In genomic region chr17:61408151-61409041, GRCh38 we compare ENCODE assay signal across 9 cellular contexts. TPM values are rescaled to one million over a fixed set of nuclear protein-coding genes. Genes with fewer than 3 reads are reported as not detected.
DNase-seq lines count a peak whose midpoint lies in the region; FAIRE-seq and TF ChIP-seq lines count a peak whose summit lies in the region.
"Had no signal": no experiment of that assay in that cellular context is flagged by ENCODE, and none has a peak within 500 bp of the region (broad histone marks: within the 10 kb centered on the region; RNA-seq: fewer than 3 reads in every experiment).

No MANE protein-coding gene starts in this region.

- peaks cover 32% of the 10 kb centered on the region for H3K4me1 Mint-ChIP-seq in activated naive CD4-positive, alpha-beta T cell treated with anti-CD3 and anti-CD28 coated beads for 36 hours (ENCODE audit: low read depth)
- H3K4me1 Mint-ChIP-seq in mesothelial cell of epicardium: peaks cover 54% of the 10 kb centered on the region

- no peaks in the 10 kb centered on the region for H3K36me3 Mint-ChIP-seq in activated naive CD4-positive, alpha-beta T cell treated with anti-CD3 and anti-CD28 coated beads for 36 hours (ENCODE audit: low read depth)
- H3K36me3 Mint-ChIP-seq in mesothelial cell of epicardium: peaks cover 25% of the 10 kb centered on the region

- peak overlapping the region; percentile 61 for H3K4me3 Mint-ChIP-seq in activated naive CD4-positive, alpha-beta T cell treated with anti-CD3 and anti-CD28 coated beads for 36 hours
- H3K4me3 Mint-ChIP-seq in mesothelial cell of epicardium: peak overlapping the region; percentile 68

- no peak overlapping the region for H3K27ac Mint-ChIP-seq in activated naive CD4-positive, alpha-beta T cell treated with anti-CD3 and anti-CD28 coated beads for 36 hours
- H3K27ac Mint-ChIP-seq in mesothelial cell of epicardium: peak overlapping the region; percentile 96

- no peaks in the 10 kb centered on the region for H3K9me3 Mint-ChIP-seq in activated naive CD4-positive, alpha-beta T cell treated with anti-CD3 and anti-CD28 coated beads for 36 hours
- no peaks in the 10 kb centered on the region for H3K9me3 Mint-ChIP-seq in mesothelial cell of epicardium

- no peaks in the 10 kb centered on the region for H3K9me3 ChIP-seq in HAP-1

- no peak for TF ChIP-seq CTCF in mesothelial cell of epicardium (IDR thresholded peaks at IDR 0.05; ENCODE audit: unreplicated experiment)

- in situ Hi-C loops in HAP-1 (cut with MboI; ENCODE audit: low sequenced_read_pairs): no loop called here

- CTCF ChIA-PET in activated naive CD4-positive, alpha-beta T cell treated with anti-CD3 and anti-CD28 coated beads for 36 hours (lab: Charles Lee): interaction anchor here (0.6 to 1.2 kb wide), 4 partner anchors 11 to 50 kb away, joined by 3 to 6 read pairs (median 3); no protein-coding TSS in a partner anchor

- H3K4me3 ChIP-seq in HAP-1: no peak overlapping the region

- peaks cover 59% of the 10 kb centered on the region for H3K27me3 Mint-ChIP-seq in activated naive CD4-positive, alpha-beta T cell treated with anti-CD3 and anti-CD28 coated beads for 36 hours (ENCODE audit: low read depth)
- peaks cover 3% of the 10 kb centered on the region for H3K27me3 Mint-ChIP-seq in mesothelial cell of epicardium (ENCODE audit: low read depth)

- H3K36me3 ChIP-seq in HAP-1 (replicated peaks): no peaks in the 10 kb centered on the region; the same call in 1 of the 2 replicates

- no peak for DNase-seq in activated naive CD4-positive, alpha-beta T cell treated with anti-CD3 and anti-CD28 coated beads for 36 hours
- DNase-seq in activated naive CD4-positive, alpha-beta T cell treated with anti-CD3 and anti-CD28 coated beads, Interleukin-2, amount 50 U/mL, for 16 hours: no peak
- peak; percentile 16 for DNase-seq in astrocyte of the hippocampus (ENCODE audit: low read depth, low spot score)
- no peak for DNase-seq in mesothelial cell of epicardium (ENCODE audit: low spot score in 2 of 2, unreplicated experiment in 2 of 2)
- no peak for DNase-seq in urothelium cell line (ENCODE audit: low spot score)
- DNase-seq in NCI-H446 (lab: John Stamatoyannopoulos, UW): no peak
- no peak for DNase-seq in HAP-1 (ENCODE audit: low spot score in 2 of 2)
- DNase-seq in activated gamma-delta T cell (lab: John Stamatoyannopoulos, UW): no peak

- peaks cover 15% of the 10 kb centered on the region for H3K4me1 ChIP-seq in HAP-1

- FAIRE-seq in urothelium cell line (lab: Jason Lieb, UNC): peak; percentile 94

- intact Hi-C loops in activated naive CD4-positive, alpha-beta T cell treated with anti-CD3 and anti-CD28 coated beads for 36 hours (cut with micrococcal nuclease): loop anchor here (1.0 kb wide), 1 partner anchor 688 kb away; no protein-coding TSS in a partner anchor

- H3K27me3 ChIP-seq in HAP-1 (ENCODE audit: low read depth): no peaks in the 10 kb centered on the region

RNA-seq across cellular contexts. Expression of gene TBX2, which starts 8.8 kb away (rescaled TPM):
- total RNA-seq in activated naive CD4-positive, alpha-beta T cell treated with anti-CD3 and anti-CD28 coated beads for 36 hours: not detected
- total RNA-seq in mesothelial cell of epicardium: 164 to 176 TPM (median 173 TPM) in 3 replicates

RNA-seq across cellular contexts. Expression of gene TBX4, which starts 43.8 kb away (rescaled TPM):
- total RNA-seq in activated naive CD4-positive, alpha-beta T cell treated with anti-CD3 and anti-CD28 coated beads for 36 hours: not detected
- total RNA-seq in mesothelial cell of epicardium: 51.9 to 56.6 TPM (median 54.2 TPM) in 3 replicates
- total RNA-seq: MCF 10A had no signal

Comparison
In these comparisons a context has a peak if more than half of its experiments do, and no peak if none do; other contexts are left out.
1. RNA of gene TBX2, which starts 8.8 kb away (total RNA-seq): 164 to 176 TPM in mesothelial cell of epicardium; not detected in activated naive CD4-positive, alpha-beta T cell treated with anti-CD3 and anti-CD28 coated beads for 36 hours; every median in the first group is over 100 times any median in the second.
2. RNA of gene TBX4, which starts 43.8 kb away (total RNA-seq): 51.9 to 56.6 TPM in mesothelial cell of epicardium; not detected in activated naive CD4-positive, alpha-beta T cell treated with anti-CD3 and anti-CD28 coated beads for 36 hours; every median in the first group is over 10 times any median in the second.